In genomic region chr4:79851625-79852304, GRCh38 we compare ENCODE assay signal across 14 cellular contexts.
DNase-seq lines count a peak whose midpoint lies in the region; ATAC-seq lines count a peak whose summit lies in the region.
"Had no signal": no experiment of that assay in that cellular context is flagged by ENCODE, and none has a peak within 500 bp of the region (broad histone marks: within the 10 kb centered on the region; RNA-seq: fewer than 3 reads in every experiment).

No MANE protein-coding gene starts in this region.

- H3K4me3 ChIP-seq in mesodermal cell (ENCODE audit: extremely low read depth, insufficient read depth, low read length, poor library complexity, severe bottlenecking) = no peak overlapping the region
- H3K4me3 ChIP-seq: BLaER1, thoracic aorta had no signal

- H3K27ac ChIP-seq in mesodermal cell (ENCODE audit: low read depth, low read length, severe bottlenecking) = peak overlapping the region; percentile 63
- H3K27ac ChIP-seq: BLaER1, thoracic aorta had no signal

- no peak for ATAC-seq in GM21529 (IDR thresholded peaks at IDR 0.05; ENCODE audit: unreplicated experiment)

- H3K4me1 ChIP-seq in mesodermal cell (ENCODE audit: control insufficient read depth, insufficient read depth, low read length, poor library complexity, severe bottlenecking) = peaks cover 5% of the 10 kb centered on the region
- H3K4me1 ChIP-seq: BLaER1 had no signal

- H3K9me3 ChIP-seq in mesodermal cell (ENCODE audit: control insufficient read depth, low read length) = no peaks in the 10 kb centered on the region
- H3K9me3 ChIP-seq: BLaER1, thoracic aorta had no signal

- DNase-seq in GM03348 (ENCODE audit: low spot score) (peak; percentile 4), OCI-M1 (lab: John Stamatoyannopoulos, UW) (peak; percentile 35), dedifferentiated amniotic fluid mesenchymal stem cell (ENCODE audit: extremely low spot score) (peak; percentile 27), GM19238 (ENCODE audit: insufficient read length, low spot score) (no peak), NCI-H82 treated with DMSO at 0.1 percent for 48 hours (lab: John Stamatoyannopoulos, UW; ENCODE audit: unreplicated experiment) (no peak), GF-D8 (lab: John Stamatoyannopoulos, UW) (no peak)
- DNase-seq: activated CD4-positive, CD25-positive, alpha-beta regulatory T cell treated with anti-CD3 and anti-CD28 coated beads, Interleukin-2, amount 50 U/mL, for 72 hours; activated T-cell treated with anti-CD3 and anti-CD28 coated beads for 4 hours; immature natural killer cell; NCI-H1417 treated with DMSO at 0.1 percent for 48 hours had no signal

- WGBS in mesodermal cell (ENCODE audit: insufficient coverage in 2 of 2), 2 experiments = no CpG with 5 or more reads among the region's 1 CpG

- no peaks in the 10 kb centered on the region for H3K36me3 ChIP-seq in mesodermal cell (ENCODE audit: control insufficient read depth, insufficient read depth, low read length)
- H3K36me3 ChIP-seq: BLaER1, thoracic aorta had no signal

Comparison
In these comparisons a context has a peak if more than half of its experiments do, and no peak if none do; other contexts are left out.
1. DNase-seq: peak in GM03348 (single experiment), OCI-M1 (single experiment) and dedifferentiated amniotic fluid mesenchymal stem cell (single experiment); none in GM19238 (single experiment), NCI-H82 treated with DMSO at 0.1 percent for 48 hours (single experiment) and GF-D8 (single experiment).